Comparison of ENCODE assay signal across 21 cellular contexts in the genomic region with DNA sequence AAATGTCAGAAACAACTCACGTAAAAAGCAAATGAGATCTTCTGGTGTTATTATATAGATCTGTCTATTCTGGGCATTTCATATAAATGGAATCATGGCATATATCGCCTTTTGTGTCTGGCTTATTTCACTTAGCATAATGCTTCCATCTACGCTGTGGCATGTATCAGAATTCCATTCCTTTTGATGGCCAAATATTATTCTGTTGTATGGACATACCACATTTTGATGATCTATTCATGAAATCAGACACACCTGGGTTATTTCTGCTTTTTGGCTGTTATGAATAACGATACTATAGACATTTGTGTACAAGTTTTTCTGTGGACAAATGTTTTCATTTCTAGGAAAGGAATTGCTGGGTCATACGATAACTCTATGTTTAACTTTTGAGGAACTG.
"Had no signal": no experiment of that assay in that cellular context is flagged by ENCODE, and none has a peak within 500 bp of the region (broad histone marks: within the 10 kb centered on the region; RNA-seq: fewer than 3 reads in every experiment).

No MANE protein-coding gene starts in this region.

- H3K27me3 Mint-ChIP-seq: stimulated activated naive B cell treated with anti-CD40 and anti-IgM and Interleukin-4, amounts not matched to agents 10 μg/mL and 1 μg/mL and 100 μg/mL, for 72 hours had no signal

- H3K4me1 Mint-ChIP-seq: stimulated activated naive CD8-positive, alpha-beta T cell treated with anti-CD3 and anti-CD28 coated beads, Interleukin-15, amount 100 ng/mL, for 72 hours had no signal

- H3K9ac ChIP-seq: neural progenitor cell had no signal

- ATAC-seq: esophagus mucosa; gastroesophageal sphincter; left lobe of liver; mucosa of descending colon; natural killer cell treated with Interleukin-12 subunit alpha and Interleukin-12 subunit beta and Interleukin-15 and Interleukin-18, amount 100 ng/mL, for 72 hours; right cardiac atrium; stimulated activated naive CD8-positive, alpha-beta T cell treated with anti-CD3 and anti-CD28 coated beads, Interleukin-15, amount 100 ng/mL, for 72 hours had no signal

- H3K4me3 Mint-ChIP-seq: natural killer cell treated with Interleukin-12 subunit alpha and Interleukin-12 subunit beta and Interleukin-15 and Interleukin-18, amount 100 ng/mL, for 72 hours; neural progenitor cell; stimulated activated naive B cell treated with anti-CD40 and anti-IgM and Interleukin-4, amounts not matched to agents 10 μg/mL and 1 μg/mL and 100 μg/mL, for 72 hours; stimulated activated naive CD8-positive, alpha-beta T cell treated with anti-CD3 and anti-CD28 coated beads, Interleukin-15, amount 100 ng/mL, for 72 hours had no signal

- H3K36me3 ChIP-seq: gastroesophageal sphincter, ovary had no signal

- H3K27me3 ChIP-seq: dorsolateral prefrontal cortex, gastroesophageal sphincter, neural progenitor cell, ovary, testis had no signal

- H3K27ac ChIP-seq: gastroesophageal sphincter, neural progenitor cell, ovary had no signal

- H3K9me3 Mint-ChIP-seq: natural killer cell treated with Interleukin-12 subunit alpha and Interleukin-12 subunit beta and Interleukin-15 and Interleukin-18, amount 100 ng/mL, for 72 hours; stimulated activated naive B cell treated with anti-CD40 and anti-IgM and Interleukin-4, amounts not matched to agents 10 μg/mL and 1 μg/mL and 100 μg/mL, for 72 hours; stimulated activated naive CD8-positive, alpha-beta T cell treated with anti-CD3 and anti-CD28 coated beads, Interleukin-15, amount 100 ng/mL, for 72 hours had no signal

- H3K4me3 ChIP-seq: dorsolateral prefrontal cortex, gastroesophageal sphincter, mucosa of descending colon, neural progenitor cell, ovary, testis had no signal

- H3K27ac Mint-ChIP-seq: natural killer cell treated with Interleukin-12 subunit alpha and Interleukin-12 subunit beta and Interleukin-15 and Interleukin-18, amount 100 ng/mL, for 72 hours; neural progenitor cell; stimulated activated naive B cell treated with anti-CD40 and anti-IgM and Interleukin-4, amounts not matched to agents 10 μg/mL and 1 μg/mL and 100 μg/mL, for 72 hours; stimulated activated naive CD8-positive, alpha-beta T cell treated with anti-CD3 and anti-CD28 coated beads, Interleukin-15, amount 100 ng/mL, for 72 hours had no signal

- H3K9me3 ChIP-seq: gastroesophageal sphincter, mucosa of descending colon, ovary, testis had no signal

- H2AFZ ChIP-seq: neural progenitor cell had no signal

- H3K36me3 Mint-ChIP-seq: natural killer cell treated with Interleukin-12 subunit alpha and Interleukin-12 subunit beta and Interleukin-15 and Interleukin-18, amount 100 ng/mL, for 72 hours had no signal

- DNase-seq: cortex of kidney; dorsolateral prefrontal cortex; effector CD8-positive, alpha-beta T cell; glutamatergic neuron; islet precursor cell; mammary epithelial cell; mucosa of descending colon; nucleus accumbens; ovary; right cardiac atrium; stimulated activated CD4-positive, alpha-beta T cell treated with anti-CD3 and anti-CD28 coated beads, Interleukin-2, amount 100 ng/mL, for 24 hours; stimulated activated CD4-positive, alpha-beta T cell treated with anti-CD3 and anti-CD28 coated beads, Interleukin-4, amount 100 ng/mL, for 4 hours; stimulated activated naive B cell treated with anti-CD40 and anti-IgM and Interleukin-4, amounts not matched to agents 10 μg/mL and 1 μg/mL and 100 μg/mL, for 72 hours; stimulated activated naive CD8-positive, alpha-beta T cell treated with anti-CD3 and anti-CD28 coated beads, Interleukin-15, amount 100 ng/mL, for 72 hours; testis; trophoblast cell had no signal

- H3K4me2 ChIP-seq: neural progenitor cell had no signal
